Comparison of ENCODE assay signal across 1 cellular context in genomic region chrX:51743179-51743957, GRCh38.
TF ChIP-seq lines count a peak whose summit lies in the region.

Gene GSPT2, plus strand, starts transcription at chrX:51743442. Its CDS starts 185 bp downstream, at chrX:51743627.

TF ChIP-seq in GM12878, 131 proteins besides CTCF, POLR2A, EP300 and RAD21 (continued from another document):
- peak; percentile 66; the same call in 1 of the 2 replicates for TF ChIP-seq CBFB (IDR thresholded peaks at IDR 0.05; ENCODE audit: low read depth)
- peak; percentile 30; the same call in 1 of the 2 replicates for TF ChIP-seq HCFC1 (IDR thresholded peaks at IDR 0.05; ENCODE audit: low read length)
- 0 out of 2 replicates have a peak, but pooled peaks have one; percentile 24 for TF ChIP-seq NR2F1 (conservative IDR thresholded peaks at IDR 0.05)
- peak; percentile 90 for TF ChIP-seq YY1 (IDR thresholded peaks at IDR 0.05; ENCODE audit: low read depth, low read length)
- TF ChIP-seq CHD2 (IDR thresholded peaks at IDR 0.05; ENCODE audit: borderline replicate concordance, low read depth, low read length): peak; percentile 32; the same call in 1 of the 2 replicates
- no peak for TF ChIP-seq MTA3 (IDR thresholded peaks at IDR 0.05; ENCODE audit: borderline replicate concordance, low read length)
- TF ChIP-seq ZNF592 (IDR thresholded peaks at IDR 0.05): no peak
- no peak for TF ChIP-seq E2F4 (IDR thresholded peaks at IDR 0.05; ENCODE audit: low read depth, low read length)
- no peak for TF ChIP-seq CEBPB (IDR thresholded peaks at IDR 0.05; ENCODE audit: borderline replicate concordance in 1 of 2, low read depth in 2 of 2, low read length in 2 of 2)
- no peak for TF ChIP-seq SRF (IDR thresholded peaks at IDR 0.05; ENCODE audit: low read depth in 2 of 2, low read length in 2 of 2)
- 0 out of 2 replicates have a peak, but pooled peaks have one; percentile 52 for TF ChIP-seq SMARCA5 (IDR thresholded peaks at IDR 0.05)
- TF ChIP-seq LARP7 (IDR thresholded peaks at IDR 0.05): no peak
- TF ChIP-seq GABPA (IDR thresholded peaks at IDR 0.05; ENCODE audit: low read depth): peak; percentile 79
- TF ChIP-seq EGR1 (IDR thresholded peaks at IDR 0.05; ENCODE audit: borderline replicate concordance in 1 of 2, low read depth in 2 of 2, low read length in 2 of 2): peak in 1 of 2 experiments; percentile 41; a peak in 1 of 3 replicates
- peak; percentile 67; the same call in 1 of the 2 replicates for TF ChIP-seq ZNF687 (IDR thresholded peaks at IDR 0.05)
- TF ChIP-seq POLR2AphosphoS2 (IDR thresholded peaks at IDR 0.05; ENCODE audit: low read depth, low read length): 0 out of 2 replicates have a peak, but pooled peaks have one; percentile 45
- TF ChIP-seq USF1 (IDR thresholded peaks at IDR 0.05; ENCODE audit: borderline replicate concordance, extremely low read length, insufficient read depth, low read depth, low read length): no peak
- no peak for TF ChIP-seq CEBPZ (IDR thresholded peaks at IDR 0.05; ENCODE audit: low read depth, low read length)
- TF ChIP-seq CHD4 (IDR thresholded peaks at IDR 0.05): no peak
- no peak for TF ChIP-seq RAD51 (IDR thresholded peaks at IDR 0.05)
- TF ChIP-seq SIN3A (IDR thresholded peaks at IDR 0.05; ENCODE audit: low read depth, low read length): no peak
- peak; percentile 84 for TF ChIP-seq POLR2AphosphoS5 (IDR thresholded peaks at IDR 0.05; ENCODE audit: low read length)
- TF ChIP-seq KDM1A (IDR thresholded peaks at IDR 0.05; ENCODE audit: borderline replicate concordance): no peak
- peak; percentile 56; the same call in 1 of the 2 replicates for TF ChIP-seq ZBTB40 (IDR thresholded peaks at IDR 0.05; ENCODE audit: borderline replicate concordance)
- TF ChIP-seq MYB (IDR thresholded peaks at IDR 0.05; ENCODE audit: borderline replicate concordance, low read depth, low read length): no peak
- TF ChIP-seq RUNX3 (IDR thresholded peaks at IDR 0.05; ENCODE audit: low read length): peak; percentile 86
- TF ChIP-seq YBX1 (IDR thresholded peaks at IDR 0.05): no peak
